Comparison of ENCODE assay signal across 8 cellular contexts in the genomic region with DNA sequence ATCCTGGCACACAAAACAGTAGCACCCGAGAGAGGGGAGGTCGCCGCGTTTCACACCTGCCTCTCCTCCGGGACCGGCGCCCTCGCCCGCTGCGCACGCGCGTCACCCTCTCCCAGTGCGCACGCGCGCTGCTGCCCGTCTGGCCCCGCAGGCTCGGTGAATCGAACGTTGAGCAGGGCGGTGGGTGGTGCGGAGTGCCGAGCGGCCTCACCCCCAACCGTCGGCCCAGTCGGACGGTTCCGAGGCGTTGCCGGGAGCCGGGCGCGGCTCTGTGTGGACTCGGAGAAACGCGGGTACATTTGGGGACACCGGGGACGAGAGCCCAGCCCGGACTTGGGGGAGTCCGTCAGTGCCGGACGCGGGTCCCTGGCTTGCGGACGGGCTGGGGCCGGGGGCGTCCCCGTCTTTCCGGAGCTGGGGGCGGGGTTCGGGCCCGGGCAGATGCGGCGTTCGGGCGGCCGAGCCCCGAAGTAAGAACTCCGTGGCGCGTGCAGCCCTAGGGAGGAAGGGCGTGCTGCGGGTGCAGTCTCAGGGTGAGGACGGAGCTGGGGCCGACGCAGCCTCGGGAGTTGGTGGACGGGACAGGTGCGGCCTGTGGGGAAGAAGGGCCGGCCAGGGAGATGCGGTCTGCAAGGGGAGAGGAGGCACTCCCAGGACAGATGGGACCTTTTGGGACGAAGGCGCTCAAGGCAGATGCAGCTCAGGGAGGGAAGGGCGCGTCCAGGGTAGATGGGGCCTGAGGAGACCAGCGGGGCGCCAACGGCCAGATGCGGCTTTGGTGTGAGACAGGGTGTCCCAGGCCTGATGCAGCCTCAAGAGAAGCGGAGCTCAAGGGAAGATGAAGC. TPM values are rescaled to one million over a fixed set of nuclear protein-coding genes. Genes with fewer than 3 reads are reported as not detected.
A peak's percentile ranks its signal among the peaks of the same experiment; 100 is the strongest.
DNase-seq lines count a peak whose midpoint lies in the region; ATAC-seq lines count a peak whose summit lies in the region.

A gene with protein sequence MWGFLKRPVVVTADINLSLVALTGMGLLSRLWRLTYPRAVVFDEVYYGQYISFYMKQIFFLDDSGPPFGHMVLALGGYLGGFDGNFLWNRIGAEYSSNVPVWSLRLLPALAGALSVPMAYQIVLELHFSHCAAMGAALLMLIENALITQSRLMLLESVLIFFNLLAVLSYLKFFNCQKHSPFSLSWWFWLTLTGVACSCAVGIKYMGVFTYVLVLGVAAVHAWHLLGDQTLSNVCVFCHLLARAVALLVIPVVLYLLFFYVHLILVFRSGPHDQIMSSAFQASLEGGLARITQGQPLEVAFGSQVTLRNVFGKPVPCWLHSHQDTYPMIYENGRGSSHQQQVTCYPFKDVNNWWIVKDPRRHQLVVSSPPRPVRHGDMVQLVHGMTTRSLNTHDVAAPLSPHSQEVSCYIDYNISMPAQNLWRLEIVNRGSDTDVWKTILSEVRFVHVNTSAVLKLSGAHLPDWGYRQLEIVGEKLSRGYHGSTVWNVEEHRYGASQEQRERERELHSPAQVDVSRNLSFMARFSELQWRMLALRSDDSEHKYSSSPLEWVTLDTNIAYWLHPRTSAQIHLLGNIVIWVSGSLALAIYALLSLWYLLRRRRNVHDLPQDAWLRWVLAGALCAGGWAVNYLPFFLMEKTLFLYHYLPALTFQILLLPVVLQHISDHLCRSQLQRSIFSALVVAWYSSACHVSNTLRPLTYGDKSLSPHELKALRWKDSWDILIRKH (plus strand): TSS at position 138 of the 845 bp plus-strand sequence. CDS start 1,301 bp downstream, outside the sequence.

- no peaks in the 10 kb centered on the region for H3K27me3 ChIP-seq in BLaER1

- DNase-seq in NCI-H82 (lab: John Stamatoyannopoulos, UW) (peak; percentile 93), medulla oblongata (ENCODE audit: extremely low spot score) (peak; percentile 90)
- peak; percentile 84 for DNase-seq in effector CD8-positive, alpha-beta T cell (lab: John Stamatoyannopoulos, UW)
- peak; percentile 75 to 84 (median 84) for DNase-seq in stimulated activated CD4-positive, alpha-beta T cell treated with anti-CD3 and anti-CD28 coated beads, TNF-alpha, amount 100 ng/mL, for 48 hours (ENCODE audit: low read depth in 3 of 3)

- H3K4me1 ChIP-seq in BLaER1 = peaks cover 34% of the 10 kb centered on the region

- H4K20me1 ChIP-seq in BLaER1 = peaks cover 60% of the 10 kb centered on the region

- CTCF ChIA-PET in activated CD8-positive, alpha-beta memory T cell treated with anti-CD3 and anti-CD28 coated beads for 36 hours (lab: Charles Lee) = interaction anchor here (1.0 to 1.4 kb wide), 3 partner anchors 14 to 252 kb away, joined by 3 to 4 read pairs (median 4); no protein-coding TSS in a partner anchor

- peaks cover 39% of the 10 kb centered on the region for H3K36me3 ChIP-seq in BLaER1

- H3K9me3 ChIP-seq in BLaER1 = no peaks in the 10 kb centered on the region

- H3K9ac ChIP-seq in BLaER1 = peak within 1 kb of the TSS; percentile 92

- H3K4me2 ChIP-seq in BLaER1 = peak within 1 kb of the TSS; percentile 99

- POLR2A ChIA-PET in activated CD8-positive, alpha-beta memory T cell treated with anti-CD3 and anti-CD28 coated beads for 36 hours (lab: Charles Lee) = interaction anchor here (0.6 to 1.3 kb wide), 2 partner anchors 130 to 253 kb away, joined by 4 to 6 read pairs; no protein-coding TSS in a partner anchor

- H3K4me3 ChIP-seq in BLaER1 = peak within 1 kb of the TSS; percentile 97

- H3K27ac ChIP-seq in BLaER1 = peak within 1 kb of the TSS; percentile 88

- ATAC-seq in GM19372 (IDR thresholded peaks at IDR 0.05; ENCODE audit: low read depth, unreplicated experiment) = peak; percentile 88
- ATAC-seq in HG03571 (IDR thresholded peaks at IDR 0.05; ENCODE audit: unreplicated experiment) = peak; percentile 67

RNA-seq across cellular contexts. Expression of the gene that starts here (rescaled TPM):
- total RNA-seq in activated CD8-positive, alpha-beta memory T cell treated with anti-CD3 and anti-CD28 coated beads for 36 hours = 10 to 100 TPM; 30.9 to 32.7 TPM

Comparison
In these comparisons a context has a peak if more than half of its experiments do, and no peak if none do; other contexts are left out.
1. Peak in every context shown above with its lines: DNase-seq, ATAC-seq, H3K4me3 ChIP-seq and H3K27ac ChIP-seq.